8 cellular contexts compared by ENCODE assay signal in genomic region chr6:33410050-33410710, GRCh38. TPM values are rescaled to one million over a fixed set of nuclear protein-coding genes. Genes with fewer than 3 reads are reported as not detected.
DNase-seq lines count a peak whose midpoint lies in the region; ATAC-seq and TF ChIP-seq lines count a peak whose summit lies in the region.

No MANE protein-coding gene starts in this region.

- intact Hi-C loops in left ventricle myocardium superior (cut with micrococcal nuclease) = no loop called here
- intact Hi-C loops in psoas muscle (cut with DNase I) = loop anchor here in 1 of 2 donors (10.0 kb wide), 1 partner anchor 205 kb away; the partner anchor contains the start of genes HSD17B8, RING1, RXRB and SLC39A7

- H3K4me3 ChIP-seq in psoas muscle (peak overlapping the region; percentile 100), urinary bladder (ENCODE audit: low read depth, low read length) (peak overlapping the region; percentile 92)

- peaks cover 0 to 32% of the 10 kb centered on the region in 2 donors for H3K36me3 ChIP-seq in psoas muscle (ENCODE audit: insufficient read depth in 1 of 2, low read depth in 1 of 2)
- no peaks in the 10 kb centered on the region for H3K36me3 ChIP-seq in urinary bladder (ENCODE audit: insufficient read depth)

- no peaks in the 10 kb centered on the region for H3K27me3 ChIP-seq in psoas muscle (ENCODE audit: insufficient read depth in 3 of 3, low read length in 2 of 3)

- WGBS in psoas muscle, 3 donors = 0 to 1% (median 1%) methylated on average over 36 to 64 of the region's 65 CpGs
- under 1% methylated on average over 65 of the region's 65 CpGs for WGBS in urinary bladder

- no peak for TF ChIP-seq CTCF in psoas muscle (IDR thresholded peaks at IDR 0.05)

- H3K27ac Mint-ChIP-seq in T-helper 1 cell treated with Interleukin-12 subunit alpha and Interleukin-12 subunit beta and Interleukin-4 antibody, amounts not matched to agents 30 μg/mL and 1 μg/mL, for 36 hours = peak overlapping the region; percentile 99

- peak overlapping the region; percentile 93 for H3K4me3 Mint-ChIP-seq in T-helper 1 cell treated with Interleukin-12 subunit alpha and Interleukin-12 subunit beta and Interleukin-4 antibody, amounts not matched to agents 30 μg/mL and 1 μg/mL, for 36 hours

- peak overlapping the region; percentile 99 for H3K27ac ChIP-seq in psoas muscle
- peak overlapping the region; percentile 95 for H3K27ac ChIP-seq in urinary bladder (ENCODE audit: low read depth)

- no peaks in the 10 kb centered on the region for H3K27me3 Mint-ChIP-seq in T-helper 1 cell treated with Interleukin-12 subunit alpha and Interleukin-12 subunit beta and Interleukin-4 antibody, amounts not matched to agents 30 μg/mL and 1 μg/mL, for 36 hours (ENCODE audit: low read depth)

- DNase-seq in NCI-H1694 treated with DMSO at 0.1 percent for 48 hours (lab: John Stamatoyannopoulos, UW) = peak; percentile 92
- peak; percentile 71 to 100 (median 96) for DNase-seq in amygdala (lab: John Stamatoyannopoulos, UW)
- DNase-seq in left ventricle myocardium superior = peak; percentile 99
- DNase-seq in psoas muscle = peak; percentile 98 to 99

- H3K4me1 ChIP-seq in psoas muscle (peaks cover 5% of the 10 kb centered on the region), urinary bladder (ENCODE audit: insufficient read depth) (no peaks in the 10 kb centered on the region)

- ATAC-seq in GM18502 (IDR thresholded peaks at IDR 0.05; ENCODE audit: poor library complexity, unreplicated experiment) (peak; percentile 83), HG02938 (IDR thresholded peaks at IDR 0.05; ENCODE audit: unreplicated experiment) (peak; percentile 74), left ventricle myocardium superior (peak; percentile 89), psoas muscle (peak; percentile 92 to 94 (median 94))

- H3K4me1 Mint-ChIP-seq in T-helper 1 cell treated with Interleukin-12 subunit alpha and Interleukin-12 subunit beta and Interleukin-4 antibody, amounts not matched to agents 30 μg/mL and 1 μg/mL, for 36 hours (ENCODE audit: low read depth) = peaks cover 37% of the 10 kb centered on the region

- peaks cover 44% of the 10 kb centered on the region for H3K36me3 Mint-ChIP-seq in T-helper 1 cell treated with Interleukin-12 subunit alpha and Interleukin-12 subunit beta and Interleukin-4 antibody, amounts not matched to agents 30 μg/mL and 1 μg/mL, for 36 hours (ENCODE audit: low read depth)

- no peaks in the 10 kb centered on the region for H3K9me3 Mint-ChIP-seq in T-helper 1 cell treated with Interleukin-12 subunit alpha and Interleukin-12 subunit beta and Interleukin-4 antibody, amounts not matched to agents 30 μg/mL and 1 μg/mL, for 36 hours

- H3K9me3 ChIP-seq in psoas muscle = no peaks in the 10 kb centered on the region

RNA-seq across cellular contexts. Expression of gene PHF1, which starts 0.6 kb away (rescaled TPM):
- total RNA-seq in left ventricle myocardium superior = 51.9 TPM
- total RNA-seq in psoas muscle = 10 to 100 TPM; 40.5 to 57.5 (median 50.5) TPM
- 10 to 100 TPM; 65.6 to 84.8 (median 78.3) TPM for polyA plus RNA-seq in psoas muscle
- 16.4 TPM for total RNA-seq in urinary bladder
- polyA plus RNA-seq in urinary bladder = 79.4 TPM

RNA-seq across cellular contexts. Expression of gene CUTA, which starts 7.7 kb away (rescaled TPM):
- total RNA-seq in left ventricle myocardium superior = 120 TPM
- total RNA-seq in psoas muscle = 100 to 1,000 TPM in 2 of 4 donors, 10 to 100 TPM in 2; 75.4 to 121 (median 95.6) TPM
- polyA plus RNA-seq in psoas muscle = 100 to 1,000 TPM in 2 of 3 donors, 10 to 100 TPM in 1; 99.9 to 126 (median 125) TPM
- 62.5 TPM for total RNA-seq in urinary bladder
- 192 TPM for polyA plus RNA-seq in urinary bladder

RNA-seq across cellular contexts. Expression of gene SYNGAP1, which starts 9.7 kb away (rescaled TPM):
- 6.2 TPM for total RNA-seq in left ventricle myocardium superior
- 1 to 10 TPM; 1.9 to 4.3 (median 2.2) TPM for total RNA-seq in psoas muscle
- 1 to 10 TPM in 2 of 3 donors, under 1 TPM in 1; 0.70 to 2.2 (median 1.5) TPM for polyA plus RNA-seq in psoas muscle
- total RNA-seq in urinary bladder = 9.8 TPM
- 19.6 TPM for polyA plus RNA-seq in urinary bladder

RNA-seq across cellular contexts. Expression of gene KIFC1, which starts 18.6 kb away (rescaled TPM):
- total RNA-seq in left ventricle myocardium superior = 0.74 TPM
- total RNA-seq in psoas muscle = under 1 TPM in 3 of 4 donors, not detected in 1; 0.17 to 0.27 (median 0.25) TPM
- polyA plus RNA-seq in psoas muscle = 1 to 10 TPM in 1 of 3 donors, under 1 TPM in 2; 0.15 to 1.0 (median 0.19) TPM
- 7.5 TPM for total RNA-seq in urinary bladder
- polyA plus RNA-seq in urinary bladder = 1.2 TPM

RNA-seq across cellular contexts. Expression of gene ZBTB9, which starts 44.2 kb away (rescaled TPM):
- 5.1 TPM for total RNA-seq in left ventricle myocardium superior
- 1 to 10 TPM; 2.4 to 4.9 (median 3.9) TPM for total RNA-seq in psoas muscle
- 1 to 10 TPM; 1.9 to 5.2 (median 3.7) TPM for polyA plus RNA-seq in psoas muscle
- 7.8 TPM for total RNA-seq in urinary bladder
- 5.0 TPM for polyA plus RNA-seq in urinary bladder

Comparison
In these comparisons a context has a peak if more than half of its experiments do, and no peak if none do; other contexts are left out.
1. Peak in every context shown above with its lines: DNase-seq, ATAC-seq, H3K4me3 ChIP-seq and H3K27ac ChIP-seq.